ENCODE assay signal across 10 cellular contexts in genomic region chr22:24247011-24247507, GRCh38. TPM values are rescaled to one million over a fixed set of nuclear protein-coding genes. Genes with fewer than 3 reads are reported as not detected.
DNase-seq lines count a peak whose midpoint lies in the region; ATAC-seq and TF ChIP-seq lines count a peak whose summit lies in the region.
"Had no signal": no experiment of that assay in that cellular context is flagged by ENCODE, and none has a peak within 500 bp of the region (broad histone marks: within the 10 kb centered on the region; RNA-seq: fewer than 3 reads in every experiment).

No MANE protein-coding gene starts in this region.

- no peaks in the 10 kb centered on the region for H3K79me2 ChIP-seq in fibroblast of lung (ENCODE audit: control insufficient read depth, insufficient read depth, low read length)
- no peaks in the 10 kb centered on the region for H3K79me2 ChIP-seq in parathyroid adenoma

- POLR2A ChIA-PET in AG04450 (lab: Yijun Ruan, JAX), result interaction anchor here (0.9 to 1.2 kb wide), 2 partner anchors 49 to 57 kb away, joined by 3 to 14 read pairs; no protein-coding TSS in a partner anchor
- POLR2A ChIA-PET in Panc1 (lab: Charles Lee), result no interaction called here

- in situ Hi-C loops in Panc1 (cut with HindIII; ENCODE audit: low pct_unique_long_range_greater_than_20kb, low sequenced_read_pairs), result no loop called here

- H3K9ac ChIP-seq in fibroblast of lung (ENCODE audit: insufficient read depth, low read length) (peak overlapping the region; percentile 66), parathyroid adenoma (no peak overlapping the region)

- H3K4me3 ChIP-seq in AG04450 (ENCODE audit: low read depth, low read length), result peak overlapping the region; percentile 10; the same call in 1 of the 2 replicates
- no peak overlapping the region for H3K4me3 ChIP-seq in Panc1 (ENCODE audit: low read depth in 2 of 2, low read length in 2 of 2)
- H3K4me3 ChIP-seq in fibroblast of lung (replicated peaks in 1 of 4; ENCODE audit: control extremely low read depth in 1 of 4, insufficient read depth in 1 of 4, low read depth in 3 of 4, low read length in 4 of 4), result no peak overlapping the region
- no peak overlapping the region for H3K4me3 ChIP-seq in parathyroid adenoma (ENCODE audit: low read depth, low read length)
- H3K4me3 ChIP-seq in testis, result no peak overlapping the region

- H3K27ac ChIP-seq in AG04450 (ENCODE audit: low read depth, low read length) (peak overlapping the region; percentile 98), Panc1 (ENCODE audit: low read length) (peak overlapping the region; percentile 80), fibroblast of lung (ENCODE audit: insufficient read depth, low read length) (peak overlapping the region; percentile 82), parathyroid adenoma (peak overlapping the region; percentile 61), testis (peak overlapping the region in 1 of 2 donors; percentile 18)

- ATAC-seq in Panc1, result peak; percentile 33

- CTCF ChIA-PET in AG04450 (lab: Charles Lee), result interaction anchor here (0.8 to 2.1 kb wide), 7 partner anchors 40 to 139 kb away, joined by 3 to 23 read pairs (median 3); no protein-coding TSS in a partner anchor
- CTCF ChIA-PET in Panc1 (lab: Charles Lee), result interaction anchor here (0.6 to 1.2 kb wide), 3 partner anchors 19 to 57 kb away, joined by 3 to 19 read pairs (median 4); no protein-coding TSS in a partner anchor

- peaks cover 18% of the 10 kb centered on the region for H3K4me1 ChIP-seq in Panc1 (ENCODE audit: control insufficient read depth, insufficient read depth, low read length)
- H3K4me1 ChIP-seq in fibroblast of lung (ENCODE audit: control insufficient read depth, extremely low read depth, insufficient read depth, low read length), result peaks cover 26% of the 10 kb centered on the region
- peaks cover 2% of the 10 kb centered on the region for H3K4me1 ChIP-seq in parathyroid adenoma
- peaks cover 26% of the 10 kb centered on the region for H3K4me1 ChIP-seq in testis

- no peak overlapping the region for H2AFZ ChIP-seq in fibroblast of lung (ENCODE audit: low read length)
- peak overlapping the region; percentile 28 for H2AFZ ChIP-seq in parathyroid adenoma

- no peaks in the 10 kb centered on the region for H3K36me3 ChIP-seq in Panc1 (ENCODE audit: control insufficient read depth, insufficient read depth, low read length)
- H3K36me3 ChIP-seq in fibroblast of lung (ENCODE audit: control insufficient read depth, insufficient read depth, low read length), result no peaks in the 10 kb centered on the region
- H3K36me3 ChIP-seq in parathyroid adenoma (ENCODE audit: control insufficient read depth, insufficient read depth, low read length), result no peaks in the 10 kb centered on the region
- no peaks in the 10 kb centered on the region for H3K36me3 ChIP-seq in testis (ENCODE audit: low read depth, missing control alignments)

- no peak for TF ChIP-seq POLR2A in testis (IDR thresholded peaks at IDR 0.05)

- TF ChIP-seq CTCF in AG04450 (IDR thresholded peaks at IDR 0.05; ENCODE audit: low read depth, low read length), result no peak
- no peak for TF ChIP-seq CTCF in Panc1 (IDR thresholded peaks at IDR 0.05)
- no peak for TF ChIP-seq CTCF in fibroblast of lung (conservative IDR thresholded peaks at IDR 0.05 in 1 of 2, IDR thresholded peaks at IDR 0.05 in 1 of 2; ENCODE audit: low read depth in 1 of 2, low read length in 2 of 2)
- TF ChIP-seq CTCF in parathyroid adenoma (IDR thresholded peaks at IDR 0.05), result no peak
- no peak for TF ChIP-seq CTCF in testis (IDR thresholded peaks at IDR 0.05)

- no peak for DNase-seq in AG04450 (ENCODE audit: low read depth, low spot score)
- DNase-seq in Panc1 (ENCODE audit: low read depth, low spot score), result no peak
- peak in 1 of 2 donors; percentile 16 for DNase-seq in fibroblast of lung (ENCODE audit: low read depth in 2 of 2)
- DNase-seq in SW 1271 (lab: John Stamatoyannopoulos, UW), result no peak
- DNase-seq in testis, result no peak
- no peak for DNase-seq in RPMI8226
- no peak for DNase-seq in activated CD8-positive, alpha-beta memory T cell treated with anti-CD3 and anti-CD28 coated beads for 24 hours
- DNase-seq: NCI-H1417 treated with DMSO at 0.1 percent for 48 hours had no signal

- no peaks in the 10 kb centered on the region for H4K20me1 ChIP-seq in fibroblast of lung (ENCODE audit: control insufficient read depth, extremely low read depth, insufficient read depth, low read length)

- H3K27me3 ChIP-seq in AG04450 (ENCODE audit: control insufficient read depth, insufficient read depth, low read length), result no peaks in the 10 kb centered on the region
- no peaks in the 10 kb centered on the region for H3K27me3 ChIP-seq in Panc1 (ENCODE audit: control insufficient read depth, insufficient read depth, low read length)
- no peaks in the 10 kb centered on the region for H3K27me3 ChIP-seq in fibroblast of lung (ENCODE audit: control insufficient read depth, insufficient read depth, low read length)
- no peaks in the 10 kb centered on the region for H3K27me3 ChIP-seq in parathyroid adenoma (ENCODE audit: control insufficient read depth, insufficient read depth, low read length)
- no peaks in the 10 kb centered on the region for H3K27me3 ChIP-seq in testis

- H3K4me2 ChIP-seq in fibroblast of lung (ENCODE audit: extremely low read depth, insufficient read depth, low read length), result peak overlapping the region; percentile 58
- no peak overlapping the region for H3K4me2 ChIP-seq in parathyroid adenoma (ENCODE audit: low read length)

- intact Hi-C loops in Panc1 (cut with micrococcal nuclease; ENCODE audit: unreplicated experiment), result loop anchor here (2.0 kb wide), 1 partner anchor 58 kb away; no protein-coding TSS in a partner anchor
- intact Hi-C loops in testis (cut with DNase I; ENCODE audit: low total_unique reads), result no loop called here

- BruUV-seq in Panc1 (replicated peaks; lab: Mats Ljungman, UMichigan), result no TSS peak

- WGBS in testis, 2 donors, result 58 to 68% methylated on average over 4 to 6 of the region's 6 CpGs

- H3K9me3 ChIP-seq in AG04450 (ENCODE audit: control insufficient read depth, insufficient read depth, low read length), result no peaks in the 10 kb centered on the region
- H3K9me3 ChIP-seq in Panc1 (ENCODE audit: control insufficient read depth, insufficient read depth, low read depth, low read length), result no peaks in the 10 kb centered on the region
- no peaks in the 10 kb centered on the region for H3K9me3 ChIP-seq in fibroblast of lung (ENCODE audit: control insufficient read depth, insufficient read depth, low read depth, low read length)
- no peaks in the 10 kb centered on the region for H3K9me3 ChIP-seq in parathyroid adenoma (ENCODE audit: control insufficient read depth, low read length)
- H3K9me3 ChIP-seq in testis, result no peaks in the 10 kb centered on the region

RNA-seq across cellular contexts. Expression of gene GGT5, which starts 2.2 kb away (rescaled TPM):
- polyA plus RNA-seq in AG04450 (2011; rRNA removed), result 4.4 TPM in 2 replicates
- polyA minus RNA-seq in AG04450 (2011; rRNA and poly(A)+ RNA removed), result 0.43 and 0.83 TPM in 2 replicates
- total RNA-seq in Panc1 (2021; ENCODE audit: unreplicated experiment), result 3.6 TPM
- polyA plus RNA-seq in Panc1 (2012; ENCODE audit: insufficient read length), result 3.3 TPM
- total RNA-seq in fibroblast of lung, result under 0.01 and 0.51 TPM in 2 replicates
- 2.0 and 9.1 TPM in 2 replicates for polyA plus RNA-seq in fibroblast of lung
- 0.99 and 7.3 TPM in 2 replicates for polyA plus RNA-seq in fibroblast of lung (2012)
- 7.0 and 92.0 TPM in 2 replicates for polyA minus RNA-seq in fibroblast of lung (ENCODE audit: low replicate concordance)
- 10 to 100 TPM; 15.0 to 22.9 TPM for total RNA-seq in testis
- 27.1 TPM for polyA plus RNA-seq in testis (ENCODE audit: insufficient read depth, low read depth, low replicate concordance)
- total RNA-seq: CD4-positive, CD25-positive, alpha-beta regulatory T cell had no signal
- polyA plus RNA-seq: CD4-positive, CD25-positive, alpha-beta regulatory T cell had no signal

RNA-seq across cellular contexts. Expression of gene SPECC1L, which starts 23.6 kb away (rescaled TPM):
- polyA plus RNA-seq in AG04450 (2011; rRNA removed) (30.5 and 36.4 TPM in 2 replicates), fibroblast of lung (28.4 and 40.3 TPM in 2 replicates), testis (ENCODE audit: insufficient read depth, low read depth, low replicate concordance) (70.0 TPM)
- 49.1 and 52.7 TPM in 2 replicates for polyA minus RNA-seq in AG04450 (2011; rRNA and poly(A)+ RNA removed)
- total RNA-seq in Panc1 (2021; ENCODE audit: unreplicated experiment) (43.3 TPM), fibroblast of lung (43.4 and 46.2 TPM in 2 replicates), testis (10 to 100 TPM; 82.3 to 83.6 TPM)
- polyA plus RNA-seq in Panc1 (2012; ENCODE audit: insufficient read length), result 17.7 TPM
- 22.6 and 33.8 TPM in 2 replicates for polyA plus RNA-seq in fibroblast of lung (2012)
- polyA minus RNA-seq in fibroblast of lung (ENCODE audit: low replicate concordance), result 31.4 and 33.3 TPM in 2 replicates
